8 cellular contexts compared by ENCODE assay signal in the genomic region with DNA sequence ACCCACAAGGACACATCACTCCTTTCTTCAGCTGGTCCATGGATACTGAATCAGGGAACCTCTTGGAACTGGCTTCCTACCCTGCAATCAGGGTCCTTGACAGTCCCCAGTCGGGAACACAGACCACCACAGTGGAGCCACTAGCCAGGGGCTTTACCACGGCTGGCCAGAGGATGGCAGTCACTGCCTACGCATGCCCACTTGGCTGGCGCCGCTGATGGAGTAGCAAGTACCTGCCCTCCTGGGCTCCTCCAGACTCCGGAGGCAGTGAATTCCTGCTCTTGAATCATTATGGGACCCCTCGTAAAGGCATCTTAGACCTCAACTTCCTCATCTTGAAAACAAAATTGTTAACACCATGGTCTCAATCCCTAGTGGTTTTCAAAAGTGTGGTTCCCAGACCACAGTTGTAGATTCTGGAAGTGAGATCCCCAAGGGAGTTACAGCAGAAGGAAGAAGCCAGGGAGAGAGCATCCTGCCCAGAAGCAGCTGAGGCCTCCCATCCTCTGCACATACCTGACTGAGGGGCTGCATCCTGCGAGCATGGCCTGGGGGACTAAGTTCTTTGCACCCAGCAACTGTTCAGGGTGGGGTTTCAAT. TPM values are rescaled to one million over a fixed set of nuclear protein-coding genes. Genes with fewer than 3 reads are reported as not detected.
A peak's percentile ranks its signal among the peaks of the same experiment; 100 is the strongest.
DNase-seq lines count a peak whose midpoint lies in the region; ATAC-seq and TF ChIP-seq lines count a peak whose summit lies in the region.

No MANE protein-coding gene starts in this region.

- H3K36me3 ChIP-seq in BJ (ENCODE audit: control insufficient read depth, insufficient read depth, low read length), result no peaks in the 10 kb centered on the region

- peaks cover 3% of the 10 kb centered on the region; the same call in 1 of the 2 replicates for H3K27me3 ChIP-seq in BJ (ENCODE audit: control insufficient read depth, insufficient read depth, low read length)

- CTCF ChIA-PET in BJ (lab: Yijun Ruan, JAX), result interaction anchor here (0.6 to 27.7 kb wide), 26 partner anchors 9 to 442 kb away, joined by 3 to 578 read pairs (median 4); partner anchors contain the start of genes IREB2 and SKIC8

- POLR2A ChIA-PET in BJ (lab: Charles Lee), result no interaction called here

- no peak for ATAC-seq in GM21619 (IDR thresholded peaks at IDR 0.05; ENCODE audit: unreplicated experiment)

- H3K4me3 ChIP-seq in BJ (ENCODE audit: low read depth, low read length), result no peak overlapping the region

- DNase-seq in BJ (ENCODE audit: low read depth) (no peak), HCEC 1CT (peak; percentile 31), NCI-H446 treated with DMSO at 0.1 percent for 48 hours (lab: John Stamatoyannopoulos, UW) (peak; percentile 1), ecto neural progenitor cell (ENCODE audit: low spot score) (peak; percentile 93), medulla oblongata (ENCODE audit: extremely low spot score) (peak; percentile 82)
- DNase-seq in activated CD4-positive, alpha-beta T cell treated with anti-CD3 and anti-CD28 coated beads, Interleukin-2, amount 50 U/mL, for 1 hour, result peak; percentile 32
- peak in 4 of 6 experiments; percentile 3 to 17 (median 9) for DNase-seq in stimulated activated naive CD4-positive, alpha-beta T cell (lab: John Stamatoyannopoulos, UW)

- TF ChIP-seq CTCF in BJ (IDR thresholded peaks at IDR 0.05; ENCODE audit: insufficient read depth, low read depth, low read length), result peak; percentile 97

RNA-seq across cellular contexts. Expression of gene SKIC8, which starts 9.1 kb away (rescaled TPM):
- polyA plus RNA-seq in BJ (2011; rRNA removed), result 72.8 and 73.4 TPM in 2 replicates
- polyA minus RNA-seq in BJ (2011; rRNA and poly(A)+ RNA removed), result 20.5 and 35.3 TPM in 2 replicates

RNA-seq across cellular contexts. Expression of gene CRABP1, which starts 31.6 kb away (rescaled TPM):
- polyA plus RNA-seq in BJ (2011; rRNA removed), result not detected in 2 replicates
- not detected in 2 replicates for polyA minus RNA-seq in BJ (2011; rRNA and poly(A)+ RNA removed)

RNA-seq across cellular contexts. Expression of gene DNAJA4, which starts 44.2 kb away (rescaled TPM):
- 2.8 and 4.1 TPM in 2 replicates for polyA plus RNA-seq in BJ (2011; rRNA removed)
- polyA minus RNA-seq in BJ (2011; rRNA and poly(A)+ RNA removed), result 1.6 and 2.2 TPM in 2 replicates
